8 cellular contexts compared by ENCODE assay signal in the genomic region with DNA sequence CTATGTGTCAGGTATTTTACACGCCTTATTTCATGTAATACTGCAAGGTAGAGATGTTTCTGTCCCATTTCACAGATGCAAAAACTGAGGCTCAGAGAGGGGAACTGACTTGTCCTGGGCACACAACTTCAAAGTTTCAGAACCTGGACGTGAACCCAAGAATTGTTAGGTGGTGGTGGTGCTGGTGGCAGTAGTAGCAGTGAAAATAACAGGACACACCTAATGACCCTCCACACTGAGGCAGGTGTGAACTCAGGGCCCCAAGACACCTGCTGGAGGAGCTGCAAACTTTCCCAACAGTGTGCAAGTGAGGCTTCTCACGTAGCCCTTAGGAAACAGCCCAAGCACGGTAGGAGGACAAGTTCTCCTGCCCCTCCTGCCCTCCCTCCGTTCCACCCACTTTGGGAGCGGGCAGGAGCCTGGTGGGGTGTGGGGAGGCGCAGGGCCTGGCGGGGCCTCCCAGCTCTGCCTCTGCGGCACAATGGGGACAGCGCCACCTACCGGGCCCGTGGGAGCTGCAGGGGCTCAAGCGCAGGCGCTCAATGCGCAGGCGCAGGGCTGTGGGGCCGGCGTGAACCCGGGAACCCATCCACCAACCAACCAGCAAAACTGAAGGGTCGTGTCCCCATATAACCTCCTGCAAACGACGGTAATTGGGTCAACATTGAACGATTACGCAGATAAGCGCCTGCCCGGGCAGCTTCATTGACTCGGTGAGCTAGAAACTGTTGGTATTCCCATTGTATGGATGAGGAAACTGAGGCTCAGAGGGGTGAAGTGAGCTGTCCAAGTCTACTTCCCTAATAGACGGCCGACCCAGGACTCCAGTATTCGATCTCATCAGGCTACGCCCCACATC. TPM values are rescaled to one million over a fixed set of nuclear protein-coding genes. Genes with fewer than 3 reads are reported as not detected.
DNase-seq lines count a peak whose midpoint lies in the region; ATAC-seq and TF ChIP-seq lines count a peak whose summit lies in the region.

No MANE protein-coding gene starts in this region.

- no peaks in the 10 kb centered on the region for H3K4me1 ChIP-seq in testis

- DNase-seq in DMS79 (lab: John Stamatoyannopoulos, UW): peak; percentile 42
- DNase-seq in LoVo (ENCODE audit: low spot score): peak; percentile 92
- peak; percentile 62 to 79 for DNase-seq in SHP77 (lab: John Stamatoyannopoulos, UW)
- peak; percentile 74 for DNase-seq in activated gamma-delta T cell (lab: John Stamatoyannopoulos, UW)
- DNase-seq in germinal center (ENCODE audit: low spot score): peak; percentile 94
- DNase-seq in osteocyte (ENCODE audit: extremely low spot score, unreplicated experiment): peak; percentile 97
- DNase-seq in testis: peak; percentile 90

- no peaks in the 10 kb centered on the region for H3K4me1 Mint-ChIP-seq in osteocyte (ENCODE audit: unreplicated experiment)

- H3K4me3 ChIP-seq in testis: peak overlapping the region; percentile 21 to 40

- H3K27me3 Mint-ChIP-seq in osteocyte (ENCODE audit: unreplicated experiment): no peaks in the 10 kb centered on the region

- 10 to 30% methylated on average over 10 to 31 of the region's 31 CpGs for WGBS in testis, 2 donors

- no peaks in the 10 kb centered on the region for H3K36me3 Mint-ChIP-seq in osteocyte (ENCODE audit: unreplicated experiment)

- TF ChIP-seq CTCF in osteocyte (IDR thresholded peaks at IDR 0.05): peak; percentile 99
- peak; percentile 92 to 94 (median 93) for TF ChIP-seq CTCF in testis (IDR thresholded peaks at IDR 0.05)

- no peaks in the 10 kb centered on the region for H3K9me3 Mint-ChIP-seq in osteocyte (ENCODE audit: unreplicated experiment)

- peak overlapping the region; percentile 26 for H3K4me3 Mint-ChIP-seq in osteocyte (ENCODE audit: unreplicated experiment)

- TF ChIP-seq POLR2A in testis (IDR thresholded peaks at IDR 0.05): no peak

- H3K27ac ChIP-seq in testis: no peak overlapping the region

- ATAC-seq in GM21825 (IDR thresholded peaks at IDR 0.05; ENCODE audit: unreplicated experiment): peak; percentile 82

- H3K36me3 ChIP-seq in testis (ENCODE audit: low read depth, missing control alignments): no peaks in the 10 kb centered on the region

- no peaks in the 10 kb centered on the region for H3K9me3 ChIP-seq in testis

- no peak overlapping the region for H3K27ac Mint-ChIP-seq in osteocyte (ENCODE audit: unreplicated experiment)

- no peaks in the 10 kb centered on the region for H3K27me3 ChIP-seq in testis

- intact Hi-C loops in testis (cut with DNase I; ENCODE audit: low total_unique reads): no loop called here

RNA-seq across cellular contexts. Expression of a gene that starts 12.0 kb away (rescaled TPM):
- total RNA-seq in osteocyte (1.3 and 1.6 TPM in 2 replicates), testis (1 to 10 TPM; 1.3 to 3.0 TPM)
- 2.2 TPM for polyA plus RNA-seq in testis (ENCODE audit: insufficient read depth, low read depth, low replicate concordance)

RNA-seq across cellular contexts. Expression of a gene that starts 35.1 kb away (rescaled TPM):
- 33.8 and 34.5 TPM in 2 replicates for total RNA-seq in osteocyte
- total RNA-seq in testis: 10 to 100 TPM; 20.0 to 23.1 TPM
- polyA plus RNA-seq in testis (ENCODE audit: insufficient read depth, low read depth, low replicate concordance): 27.1 TPM

RNA-seq across cellular contexts. Expression of a gene that starts 54.9 kb away (rescaled TPM):
- 14.4 and 15.7 TPM in 2 replicates for total RNA-seq in osteocyte
- total RNA-seq in testis: 10 to 100 TPM; 38.0 to 59.4 TPM
- 23.2 TPM for polyA plus RNA-seq in testis (ENCODE audit: insufficient read depth, low read depth, low replicate concordance)

Comparison
In these comparisons a context has a peak if more than half of its experiments do, and no peak if none do; other contexts are left out.
1. DNase-seq: peak in every context shown above with its lines; median percentile 97 in osteocyte; 94 in germinal center; 92 in LoVo; 90 in testis; 74 in activated gamma-delta T cell; 70 in SHP77; 42 in DMS79.